23 cellular contexts compared by ENCODE assay signal in the genomic region with DNA sequence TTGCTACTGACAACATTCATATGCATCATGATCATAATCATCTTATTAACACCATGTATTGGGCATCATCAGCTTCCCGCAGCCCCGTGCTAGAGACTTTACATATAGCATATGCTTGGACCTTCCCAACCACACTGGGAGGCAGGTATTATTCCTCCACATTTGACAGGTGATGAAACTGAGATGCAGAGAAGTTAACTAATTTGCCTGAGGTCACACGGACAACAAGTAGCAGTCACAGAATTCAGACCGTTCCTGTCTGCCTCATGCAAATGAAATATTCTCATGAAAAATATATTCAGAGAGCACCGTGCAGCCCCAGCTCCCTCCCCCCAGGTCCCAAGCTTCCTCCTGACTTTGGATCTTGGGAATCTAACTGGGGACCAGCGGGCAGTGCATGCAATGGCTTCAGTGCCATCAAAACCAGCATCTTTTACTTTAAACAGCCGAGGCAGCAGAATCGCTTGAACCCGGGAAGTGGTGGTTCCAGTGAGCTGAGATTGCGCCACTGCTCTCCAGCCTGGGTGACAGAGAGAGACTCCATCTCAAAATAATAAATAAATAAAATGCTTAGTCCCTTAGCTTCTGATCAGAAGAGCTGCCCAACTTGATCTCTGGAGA.
DNase-seq lines count a peak whose midpoint lies in the region; ATAC-seq and TF ChIP-seq lines count a peak whose summit lies in the region.
"Had no signal": no experiment of that assay in that cellular context is flagged by ENCODE, and none has a peak within 500 bp of the region (broad histone marks: within the 10 kb centered on the region; RNA-seq: fewer than 3 reads in every experiment).

No MANE protein-coding gene starts in this region.

- H3K4me1 Mint-ChIP-seq in activated B cell treated with CpG ODN at 0.5 μM for 24 hours: peaks cover 2% of the 10 kb centered on the region
- no peaks in the 10 kb centered on the region for H3K4me1 Mint-ChIP-seq in stimulated activated naive CD8-positive, alpha-beta T cell treated with anti-CD3 and anti-CD28 coated beads, Interleukin-15, amount 100 ng/mL, for 72 hours

- H3K27me3 ChIP-seq in HAP-1 (ENCODE audit: low read depth): no peaks in the 10 kb centered on the region

- no peaks in the 10 kb centered on the region for H3K36me3 ChIP-seq in HAP-1 (replicated peaks)
- H3K36me3 ChIP-seq: left ventricle myocardium inferior, spleen, thoracic aorta had no signal

- H3K27ac Mint-ChIP-seq in activated B cell treated with CpG ODN at 0.5 μM for 24 hours: no peak overlapping the region
- no peak overlapping the region for H3K27ac Mint-ChIP-seq in stimulated activated naive CD8-positive, alpha-beta T cell treated with anti-CD3 and anti-CD28 coated beads, Interleukin-15, amount 100 ng/mL, for 72 hours
- H3K27ac Mint-ChIP-seq: CD4-positive, alpha-beta memory T cell; effector memory CD8-positive, alpha-beta T cell had no signal

- no peaks in the 10 kb centered on the region for H3K9me3 ChIP-seq in HAP-1
- H3K9me3 ChIP-seq: left ventricle myocardium inferior, psoas muscle, spleen, thoracic aorta had no signal

- ATAC-seq in GM19455 (IDR thresholded peaks at IDR 0.05; ENCODE audit: unreplicated experiment) (peak; percentile 36), HG02938 (IDR thresholded peaks at IDR 0.05; ENCODE audit: unreplicated experiment) (peak; percentile 34), activated B cell treated with CpG ODN at 0.5 μM for 24 hours (ENCODE audit: low read depth) (peak; percentile 21)
- ATAC-seq in stimulated activated naive CD8-positive, alpha-beta T cell treated with anti-CD3 and anti-CD28 coated beads, Interleukin-15, amount 100 ng/mL, for 72 hours: no peak
- ATAC-seq: effector memory CD8-positive, alpha-beta T cell; psoas muscle had no signal

- in situ Hi-C loops in HAP-1 (cut with MboI; ENCODE audit: low sequenced_read_pairs): loop anchor here (5.0 to 25.0 kb wide), 3 partner anchors 422 to 917 kb away; no protein-coding TSS in a partner anchor

- H3K4me3 Mint-ChIP-seq in activated B cell treated with CpG ODN at 0.5 μM for 24 hours: no peak overlapping the region
- no peak overlapping the region for H3K4me3 Mint-ChIP-seq in stimulated activated naive CD8-positive, alpha-beta T cell treated with anti-CD3 and anti-CD28 coated beads, Interleukin-15, amount 100 ng/mL, for 72 hours
- H3K4me3 Mint-ChIP-seq: CD4-positive, alpha-beta memory T cell; effector memory CD8-positive, alpha-beta T cell; neural crest cell had no signal

- no peak for TF ChIP-seq CTCF in GM12864 (IDR thresholded peaks at IDR 0.05; ENCODE audit: low read depth, low read length, missing control alignments)
- no peak for TF ChIP-seq CTCF in activated B cell treated with CpG ODN at 0.5 μM for 24 hours (IDR thresholded peaks at IDR 0.05)

- peak; percentile 69 for DNase-seq in GM12864 (ENCODE audit: low read depth)
- no peak for DNase-seq in activated B cell treated with CpG ODN at 0.5 μM for 24 hours
- DNase-seq in HAP-1 (ENCODE audit: low spot score in 2 of 2): no peak
- no peak for DNase-seq in activated gamma-delta T cell (lab: John Stamatoyannopoulos, UW)
- no peak for DNase-seq in NCI-H2196 treated with DMSO at 0.1 percent for 48 hours (lab: John Stamatoyannopoulos, UW; ENCODE audit: unreplicated experiment)
- no peak for DNase-seq in stimulated activated naive CD8-positive, alpha-beta T cell treated with anti-CD3 and anti-CD28 coated beads, Interleukin-15, amount 100 ng/mL, for 72 hours
- DNase-seq: activated CD4-positive, alpha-beta T cell treated with anti-CD3 and anti-CD28 coated beads for 4 hours; anterior cingulate cortex; CD4-positive, alpha-beta memory T cell; cerebellar nuclear complex; DMS79 treated with DMSO at 0.1 percent for 48 hours; effector memory CD8-positive, alpha-beta T cell; glutamatergic neuron; left ventricle myocardium inferior; MM.1S; NCI-H1694 treated with DMSO at 0.1 percent for 48 hours; NCI-H226; psoas muscle; spleen had no signal

- no peaks in the 10 kb centered on the region for H3K4me1 ChIP-seq in HAP-1
- H3K4me1 ChIP-seq: left ventricle myocardium inferior, psoas muscle, spleen had no signal

- peaks cover 2% of the 10 kb centered on the region for H3K27me3 Mint-ChIP-seq in activated B cell treated with CpG ODN at 0.5 μM for 24 hours
- H3K27me3 Mint-ChIP-seq in stimulated activated naive CD8-positive, alpha-beta T cell treated with anti-CD3 and anti-CD28 coated beads, Interleukin-15, amount 100 ng/mL, for 72 hours: peaks cover 13% of the 10 kb centered on the region

- intact Hi-C loops in activated B cell treated with CpG ODN at 0.5 μM for 24 hours (cut with micrococcal nuclease): loop anchor here (10.0 kb wide), 1 partner anchor 159 kb away; no protein-coding TSS in a partner anchor

- no peaks in the 10 kb centered on the region for H3K36me3 Mint-ChIP-seq in activated B cell treated with CpG ODN at 0.5 μM for 24 hours (ENCODE audit: low read depth)
- H3K36me3 Mint-ChIP-seq: CD4-positive, alpha-beta memory T cell had no signal

- H3K4me3 ChIP-seq in GM12864 (ENCODE audit: low read depth, low read length) (no peak overlapping the region), HAP-1 (no peak overlapping the region)
- H3K4me3 ChIP-seq: left ventricle myocardium inferior, psoas muscle, spleen, thoracic aorta had no signal

- POLR2A ChIA-PET in activated B cell treated with CpG ODN at 0.5 μM for 24 hours (lab: Charles Lee): interaction anchor here (1.4 kb wide), 1 partner anchor 162 kb away, joined by 5 read pairs; no protein-coding TSS in a partner anchor

- CTCF ChIA-PET in activated B cell treated with CpG ODN at 0.5 μM for 24 hours (lab: Charles Lee): interaction anchor here (1.2 kb wide), 1 partner anchor 511 kb away, joined by 3 read pairs; no protein-coding TSS in a partner anchor

- no peaks in the 10 kb centered on the region for H3K9me3 Mint-ChIP-seq in activated B cell treated with CpG ODN at 0.5 μM for 24 hours
- H3K9me3 Mint-ChIP-seq in stimulated activated naive CD8-positive, alpha-beta T cell treated with anti-CD3 and anti-CD28 coated beads, Interleukin-15, amount 100 ng/mL, for 72 hours: no peaks in the 10 kb centered on the region
- H3K9me3 Mint-ChIP-seq: effector memory CD8-positive, alpha-beta T cell; neural crest cell had no signal
